Comparison of ENCODE assay signal across 25 cellular contexts in the genomic region with DNA sequence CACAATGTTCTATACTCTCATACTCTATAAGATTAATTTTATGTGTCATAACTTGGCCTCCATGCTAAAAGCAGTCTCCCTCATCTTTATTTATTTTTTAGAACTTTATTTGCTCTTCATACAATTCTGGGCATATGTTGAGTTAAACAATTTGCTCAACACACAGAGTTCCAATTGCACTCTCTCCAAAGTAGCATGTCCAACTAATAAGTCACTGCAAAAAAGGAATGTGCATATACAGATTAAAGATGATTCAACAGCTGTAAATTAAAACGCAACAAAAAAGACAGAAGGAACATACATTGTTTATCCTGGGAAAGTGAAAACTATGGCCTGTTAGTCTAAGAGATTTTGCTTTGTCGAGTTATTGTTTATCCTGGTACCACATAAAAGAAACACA.
DNase-seq lines count a peak whose midpoint lies in the region; ATAC-seq, FAIRE-seq and TF ChIP-seq lines count a peak whose summit lies in the region.
"Had no signal": no experiment of that assay in that cellular context is flagged by ENCODE, and none has a peak within 500 bp of the region (broad histone marks: within the 10 kb centered on the region; RNA-seq: fewer than 3 reads in every experiment).

No MANE protein-coding gene starts in this region.

- no peak overlapping the region for H3K27ac ChIP-seq in H1 (ENCODE audit: low read depth, low read length)
- peak overlapping the region; percentile 30 for H3K27ac ChIP-seq in smooth muscle cell (ENCODE audit: low read depth)
- H3K27ac ChIP-seq: BLaER1 treated with 17β-estradiol and CSF1 and Interleukin-3, amounts not matched to agents 10 nM and 100 nM; HL-60; Peyer's patch had no signal

- H4K91ac ChIP-seq in H1 (replicated peaks; ENCODE audit: insufficient read length, low read length): no peak overlapping the region

- H2BK12ac ChIP-seq in H1 (ENCODE audit: low read depth, low read length): no peak overlapping the region

- H2BK20ac ChIP-seq in H1 (ENCODE audit: low read length): no peak overlapping the region

- TF ChIP-seq RAD21 in H1 (IDR thresholded peaks at IDR 0.05 in 1 of 2, conservative IDR thresholded peaks at IDR 0.05 in 1 of 2; ENCODE audit: low read depth in 2 of 2, low read length in 2 of 2): no peak

- H2BK5ac ChIP-seq in H1 (ENCODE audit: low read depth, low read length): no peak overlapping the region

- no peaks in the 10 kb centered on the region; the same call in 1 of the 2 replicates for H3K27me3 Mint-ChIP-seq in HFFc6 (ENCODE audit: insufficient read depth)
- H3K27me3 Mint-ChIP-seq: CD4-positive, alpha-beta T cell had no signal

- H3K4me1 Mint-ChIP-seq in HFFc6 (ENCODE audit: low read depth): no peaks in the 10 kb centered on the region

- H2BK15ac ChIP-seq in H1 (ENCODE audit: low read length): no peak overlapping the region

- H3K4me1 ChIP-seq in H1 (replicated peaks in 1 of 4; ENCODE audit: control insufficient read depth in 3 of 4, insufficient read depth in 4 of 4, low read length in 3 of 4) (no peaks in the 10 kb centered on the region), smooth muscle cell (ENCODE audit: low read depth) (no peaks in the 10 kb centered on the region)
- H3K4me1 ChIP-seq: BLaER1 treated with 17β-estradiol and CSF1 and Interleukin-3, amounts not matched to agents 10 nM and 100 nM; Peyer's patch had no signal

- H3K79me2 ChIP-seq in H1 (ENCODE audit: control insufficient read depth in 1 of 2, insufficient read depth in 2 of 2, low read length in 2 of 2): no peaks in the 10 kb centered on the region
- H3K79me2 ChIP-seq in smooth muscle cell (ENCODE audit: low read depth): no peaks in the 10 kb centered on the region

- no peak for TF ChIP-seq EP300 in H1 (IDR thresholded peaks at IDR 0.05; ENCODE audit: borderline replicate concordance in 1 of 2, low read depth in 2 of 2, low read length in 2 of 2)

- H2AFZ ChIP-seq in H1 (ENCODE audit: low read length) (0 out of 2 replicates have a peak overlapping the region, but pooled peaks have one; percentile 46), smooth muscle cell (ENCODE audit: low read depth) (no peak overlapping the region)

- H3K9me3 ChIP-seq in H1 (ENCODE audit: insufficient read depth in 2 of 2, low read depth in 1 of 2, low read length in 1 of 2): peaks cover 0 to 11% of the 10 kb centered on the region in 2 experiments; a peak in 2 of 4 replicates
- no peaks in the 10 kb centered on the region for H3K9me3 ChIP-seq in smooth muscle cell (replicated peaks; ENCODE audit: low read depth)
- H3K9me3 ChIP-seq: Peyer's patch, SK-N-SH had no signal

- no peak overlapping the region for H3K18ac ChIP-seq in H1 (ENCODE audit: extremely low read depth, low read length)

- H3K23ac ChIP-seq in H1 (ENCODE audit: insufficient read length): no peak overlapping the region

- H3K9ac ChIP-seq in H1 (replicated peaks in 1 of 4; ENCODE audit: extremely low read depth in 1 of 4, low read depth in 3 of 4, low read length in 3 of 4): no peak overlapping the region
- H3K9ac ChIP-seq in smooth muscle cell (ENCODE audit: low read depth): no peak overlapping the region
- H3K9ac ChIP-seq: BLaER1 treated with 17β-estradiol and CSF1 and Interleukin-3, amounts not matched to agents 10 nM and 100 nM; SK-N-SH had no signal

- no peak overlapping the region for H2AK5ac ChIP-seq in H1 (ENCODE audit: low read depth, low read length)

- DNase-seq in HCEC 1CT: peak; percentile 60
- DNase-seq in H1 (ENCODE audit: low read depth in 1 of 2, low spot score in 2 of 2): no peak
- DNase-seq in fibroblast of the aortic adventitia (ENCODE audit: low read depth): peak; percentile 40
- DNase-seq in smooth muscle cell (lab: John Stamatoyannopoulos, UW; ENCODE audit: unreplicated experiment): no peak
- no peak for DNase-seq in HFFc6
- no peak for DNase-seq in SIG-M5 treated with dmso at 0.1 percent for 504 hours (lab: John Stamatoyannopoulos, UW; ENCODE audit: unreplicated experiment)
- DNase-seq: AML-193; CD4-positive, alpha-beta T cell; DMS53; NCI-H1092; NCI-H1417 treated with DMSO at 0.1 percent for 48 hours; NCI-H1694 treated with DMSO at 0.1 percent for 48 hours; NCI-H2081 treated with DMSO at 0.1 percent for 48 hours; NCI-H2171; NCI-H226; NCI-H510A; NCI-H69; Peyer's patch; SIG-M5; SK-N-SH had no signal

- H3K14ac ChIP-seq in H1 (ENCODE audit: insufficient read length): no peak overlapping the region

- no peaks in the 10 kb centered on the region for H4K20me1 ChIP-seq in H1 (replicated peaks in 1 of 2; ENCODE audit: control insufficient read depth in 1 of 2, insufficient read depth in 2 of 2, low read length in 2 of 2)
- H4K20me1 ChIP-seq in smooth muscle cell (ENCODE audit: low read depth): no peaks in the 10 kb centered on the region
- H4K20me1 ChIP-seq: BLaER1 treated with 17β-estradiol and CSF1 and Interleukin-3, amounts not matched to agents 10 nM and 100 nM had no signal

- WGBS in H1 (ENCODE audit: extremely low coverage in 1 of 2, insufficient coverage in 1 of 2, insufficient read length in 1 of 2, insufficient replicate concordance in 2 of 2, low coverage in 1 of 2, low lambda C conversion rate in 2 of 2, missing lambda C conversion rate in 1 of 2), 2 experiments: 84% methylated on average over 2 of the region's 2 CpGs; no CpG with 5 or more reads in 1 of the 2 experiments
- WGBS in smooth muscle cell (ENCODE audit: low lambda C conversion rate): 44% methylated on average over 2 of the region's 2 CpGs

- peaks cover 43% of the 10 kb centered on the region for H3K9me3 Mint-ChIP-seq in HFFc6
- H3K9me3 Mint-ChIP-seq: CD4-positive, alpha-beta T cell had no signal

- H3K79me1 ChIP-seq in H1 (ENCODE audit: low read depth, low read length): no peaks in the 10 kb centered on the region

- no peak overlapping the region for H3K4ac ChIP-seq in H1 (replicated peaks; ENCODE audit: insufficient read length, low read depth, low read length)

- no peak overlapping the region for H4K8ac ChIP-seq in H1 (ENCODE audit: extremely low read depth, insufficient read depth, low read length)

- H3K27me3 ChIP-seq in H1 (replicated peaks in 1 of 4; ENCODE audit: control insufficient read depth in 3 of 4, extremely low read depth in 1 of 4, insufficient read depth in 3 of 4, low read length in 3 of 4): no peaks in the 10 kb centered on the region
- no peaks in the 10 kb centered on the region for H3K27me3 ChIP-seq in smooth muscle cell (ENCODE audit: low read depth)
- H3K27me3 ChIP-seq: BLaER1 treated with 17β-estradiol and CSF1 and Interleukin-3, amounts not matched to agents 10 nM and 100 nM; Peyer's patch had no signal

- H3K56ac ChIP-seq in H1 (replicated peaks; ENCODE audit: insufficient read length, low read depth, low read length): no peak overlapping the region

- POLR2A ChIA-PET in H1 (lab: Charles Lee; ENCODE audit: partially characterized antibody): no interaction called here

- TF ChIP-seq POLR2A in H1 (IDR thresholded peaks at IDR 0.05; ENCODE audit: control extremely low read depth in 1 of 2, low read depth in 2 of 2, low read length in 2 of 2): no peak

- peaks cover 4% of the 10 kb centered on the region; the same call in 1 of the 2 replicates for H3K23me2 ChIP-seq in H1 (ENCODE audit: low read depth, low read length)

- H3K36me3 ChIP-seq in H1 (ENCODE audit: control insufficient read depth in 2 of 4, insufficient read depth in 4 of 4, low read length in 3 of 4) (no peaks in the 10 kb centered on the region), smooth muscle cell (ENCODE audit: low read depth) (no peaks in the 10 kb centered on the region)
- H3K36me3 ChIP-seq: BLaER1 treated with 17β-estradiol and CSF1 and Interleukin-3, amounts not matched to agents 10 nM and 100 nM; Peyer's patch had no signal

- FAIRE-seq in H1 (lab: Jason Lieb, UNC): no peak
- FAIRE-seq: A204.1, G401.6 had no signal

- H3K36me3 Mint-ChIP-seq in HFFc6 (ENCODE audit: low read depth): no peaks in the 10 kb centered on the region

- H3K4me2 ChIP-seq in H1 (ENCODE audit: insufficient read depth in 1 of 2, low read depth in 2 of 2, low read length in 2 of 2) (no peak overlapping the region), smooth muscle cell (peak overlapping the region; percentile 33)
- H3K4me2 ChIP-seq: BLaER1 treated with 17β-estradiol and CSF1 and Interleukin-3, amounts not matched to agents 10 nM and 100 nM; SK-N-SH had no signal

- no peak for TF ChIP-seq CTCF in H1 (IDR thresholded peaks at IDR 0.05; ENCODE audit: control extremely low read depth in 1 of 3, insufficient read depth in 1 of 3, low read depth in 1 of 3, low read length in 3 of 3)
- no peak for TF ChIP-seq CTCF in fibroblast of the aortic adventitia (IDR thresholded peaks at IDR 0.05; ENCODE audit: insufficient read depth, low read length)
- TF ChIP-seq CTCF in smooth muscle cell (IDR thresholded peaks at IDR 0.05; ENCODE audit: borderline replicate concordance, insufficient read depth, poor library complexity, severe bottlenecking): no peak
- TF ChIP-seq CTCF in HFFc6 (IDR thresholded peaks at IDR 0.05): no peak

- H2BK120ac ChIP-seq in H1 (replicated peaks; ENCODE audit: low read depth, low read length): no peak overlapping the region

- H3K4me3 ChIP-seq in H1 (ENCODE audit: extremely low read depth in 1 of 4, insufficient read depth in 2 of 4, low read depth in 3 of 4, low read length in 4 of 4) (no peak overlapping the region), fibroblast of the aortic adventitia (ENCODE audit: low read depth, low read length) (no peak overlapping the region), smooth muscle cell (no peak overlapping the region)
- H3K4me3 ChIP-seq: BLaER1 treated with 17β-estradiol and CSF1 and Interleukin-3, amounts not matched to agents 10 nM and 100 nM; Peyer's patch had no signal

- no peak for ATAC-seq in GM21515 (IDR thresholded peaks at IDR 0.05; ENCODE audit: unreplicated experiment)

- no peaks in the 10 kb centered on the region for H3F3A ChIP-seq in smooth muscle cell (ENCODE audit: low read depth)

- H3K27ac Mint-ChIP-seq in HFFc6: no peak overlapping the region
- H3K27ac Mint-ChIP-seq: CD4-positive, alpha-beta T cell had no signal

- H4K5ac ChIP-seq in H1 (ENCODE audit: insufficient read length, low read depth, low read length): no peak overlapping the region

- CTCF ChIA-PET in H1 (lab: Charles Lee; ENCODE audit: partially characterized antibody): no interaction called here

- H3K4me3 Mint-ChIP-seq in HFFc6: no peak overlapping the region
- H3K4me3 Mint-ChIP-seq: CD4-positive, alpha-beta T cell had no signal

TF ChIP-seq in H1, 55 proteins besides CTCF, POLR2A, EP300 and RAD21:
- TF ChIP-seq JUND (IDR thresholded peaks at IDR 0.05; ENCODE audit: low read length): no peak
- no peak for TF ChIP-seq KDM1A (IDR thresholded peaks at IDR 0.05; ENCODE audit: borderline replicate concordance, low read length)
- no peak for TF ChIP-seq NRF1 (IDR thresholded peaks at IDR 0.05; ENCODE audit: low read depth, low read length)

Comparison
In these comparisons a context has a peak if more than half of its experiments do, and no peak if none do; other contexts are left out.
1. DNase-seq: peak in HCEC 1CT (single experiment) and fibroblast of the aortic adventitia (single experiment); none in H1 (0 of 2), smooth muscle cell (single experiment), HFFc6 (single experiment) and SIG-M5 treated with dmso at 0.1 percent for 504 hours (single experiment).